In genomic region chr16:73713301-73713700, GRCh38 we compare ENCODE assay signal across 23 cellular contexts.
DNase-seq lines count a peak whose midpoint lies in the region; ATAC-seq and TF ChIP-seq lines count a peak whose summit lies in the region.
"Had no signal": no experiment of that assay in that cellular context is flagged by ENCODE, and none has a peak within 500 bp of the region (broad histone marks: within the 10 kb centered on the region; RNA-seq: fewer than 3 reads in every experiment).

No MANE protein-coding gene starts in this region.

- H3K36me3 ChIP-seq in suprapubic skin = no peaks in the 10 kb centered on the region
- H3K36me3 ChIP-seq: SJSA1, upper lobe of left lung had no signal

- H3K27me3 ChIP-seq in suprapubic skin = peaks cover 7% of the 10 kb centered on the region
- H3K27me3 ChIP-seq: body of pancreas, SJSA1, upper lobe of left lung had no signal

- no peak for TF ChIP-seq POLR2A in suprapubic skin (IDR thresholded peaks at IDR 0.05)

- 60% methylated on average over 6 of the region's 6 CpGs for WGBS in suprapubic skin

- intact Hi-C loops in head of caudate nucleus (cut with DNase I) = loop anchor here (10.0 kb wide), 1 partner anchor 132 kb away; no protein-coding TSS in a partner anchor

- DNase-seq in COLO829 (ENCODE audit: low spot score) = peak; percentile 8
- peak; percentile 16 for DNase-seq in NCI-H69 (lab: John Stamatoyannopoulos, UW)
- peak; percentile 53 to 91 (median 79) for DNase-seq in head of caudate nucleus
- peak; percentile 79 for DNase-seq in occipital lobe (lab: John Stamatoyannopoulos, UW)
- no peak for DNase-seq in DMS53 treated with DMSO at 0.1 percent for 48 hours (lab: John Stamatoyannopoulos, UW; ENCODE audit: unreplicated experiment)
- DNase-seq in SHP77 (lab: John Stamatoyannopoulos, UW) = no peak
- DNase-seq in suprapubic skin (ENCODE audit: low spot score in 2 of 2) = no peak
- DNase-seq: activated CD4-positive, alpha-beta memory T cell treated with anti-CD3 and anti-CD28 coated beads, Interleukin-2, amount 10 ng/mL, durations not matched to agents 7 days and 5 days; activated T-cell treated with anti-CD3 and anti-CD28 coated beads, Interleukin-2, amount 50 U/mL, for 48 hours; body of pancreas; CD8-positive, alpha-beta memory T cell; immature natural killer cell; naive thymus-derived CD8-positive, alpha-beta T cell; NCI-H187 treated with DMSO at 0.1 percent for 48 hours; NCI-H748 treated with DMSO at 0.1 percent for 48 hours; PC-3; stimulated activated naive CD4-positive, alpha-beta T cell; T-helper 2 cell; upper lobe of left lung had no signal

- no peak for TF ChIP-seq CTCF in suprapubic skin (IDR thresholded peaks at IDR 0.05)

- H3K9me3 ChIP-seq in suprapubic skin = no peaks in the 10 kb centered on the region
- H3K9me3 ChIP-seq: body of pancreas, SJSA1, upper lobe of left lung had no signal

- H3K27ac ChIP-seq in suprapubic skin = no peak overlapping the region
- H3K27ac ChIP-seq: body of pancreas, SJSA1, upper lobe of left lung had no signal

- no peak overlapping the region for H3K4me3 ChIP-seq in suprapubic skin
- H3K4me3 ChIP-seq: body of pancreas, lung, SJSA1, upper lobe of left lung had no signal

- no peaks in the 10 kb centered on the region for H3K4me1 ChIP-seq in suprapubic skin
- H3K4me1 ChIP-seq: SJSA1 had no signal

- TF ChIP-seq EP300 in suprapubic skin (IDR thresholded peaks at IDR 0.05) = no peak

- ATAC-seq in GM19467 (IDR thresholded peaks at IDR 0.05; ENCODE audit: unreplicated experiment) = no peak
- ATAC-seq: activated naive CD4-positive, alpha-beta T cell treated with anti-CD3 and anti-CD28 coated beads, Interleukin-2, amount 50 U/mL, for 72 hours; body of pancreas; naive thymus-derived CD8-positive, alpha-beta T cell; PC-3 had no signal

Comparison
In these comparisons a context has a peak if more than half of its experiments do, and no peak if none do; other contexts are left out.
1. DNase-seq: peak in COLO829 (single experiment), NCI-H69 (single experiment), head of caudate nucleus (42 of 42) and occipital lobe (single experiment); none in DMS53 treated with DMSO at 0.1 percent for 48 hours (single experiment), SHP77 (0 of 2) and suprapubic skin (0 of 2).